ENCODE assay signal across 9 cellular contexts in the genomic region with DNA sequence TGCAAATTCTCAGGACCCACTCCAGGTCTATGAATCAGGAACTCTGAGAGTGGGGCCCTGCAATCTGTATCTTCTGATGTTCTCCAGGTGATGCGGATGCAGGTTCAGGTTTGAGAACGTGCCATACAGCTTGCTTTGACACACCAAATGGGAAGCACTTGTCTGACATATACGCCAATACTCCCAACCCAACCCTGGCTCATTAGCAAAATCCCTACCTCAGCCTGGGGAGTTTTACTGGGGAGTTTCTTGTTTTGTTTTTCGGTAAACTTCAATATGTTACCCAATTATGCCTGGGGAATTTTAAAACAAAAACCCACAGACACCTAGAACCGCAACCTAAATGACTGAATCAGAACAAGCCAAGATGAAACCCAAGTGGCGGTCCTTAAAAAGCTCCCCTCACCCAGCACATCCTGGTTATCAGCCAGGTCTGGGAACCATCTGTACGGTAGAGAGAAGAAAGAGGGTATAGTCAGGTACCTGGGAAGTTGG. TPM values are rescaled to one million over a fixed set of nuclear protein-coding genes. Genes with fewer than 3 reads are reported as not detected.
DNase-seq lines count a peak whose midpoint lies in the region; ATAC-seq lines count a peak whose summit lies in the region.
"Had no signal": no experiment of that assay in that cellular context is flagged by ENCODE, and none has a peak within 500 bp of the region (broad histone marks: within the 10 kb centered on the region; RNA-seq: fewer than 3 reads in every experiment).

No MANE protein-coding gene starts in this region.

- H3K4me3 ChIP-seq in mesenchymal stem cell (ENCODE audit: insufficient read depth in 1 of 2, low read depth in 1 of 2, low read length in 2 of 2) (no peak overlapping the region), MG63 (no peak overlapping the region)

- no peak overlapping the region for H4K91ac ChIP-seq in mesenchymal stem cell (ENCODE audit: low read length)

- no peak for DNase-seq in mesenchymal stem cell
- no peak for DNase-seq in SK-N-DZ (ENCODE audit: low spot score)
- DNase-seq in NCI-H748 (lab: John Stamatoyannopoulos, UW; ENCODE audit: unreplicated experiment) = no peak
- no peak for DNase-seq in stimulated activated CD4-positive, alpha-beta T cell treated with anti-CD3 and anti-CD28 coated beads, Interleukin-15, amount 100 ng/mL, for 24 hours
- no peak for DNase-seq in MG63
- DNase-seq: NCI-H187 treated with DMSO at 0.1 percent for 48 hours had no signal

- H2AK5ac ChIP-seq in mesenchymal stem cell (ENCODE audit: low read length, severe bottlenecking) = peak overlapping the region; percentile 96

- no peak overlapping the region for H2BK5ac ChIP-seq in mesenchymal stem cell (ENCODE audit: low read depth, low read length, poor library complexity, severe bottlenecking)

- H3K18ac ChIP-seq in mesenchymal stem cell (ENCODE audit: low read depth in 1 of 2, low read length in 2 of 2) = no peak overlapping the region

- no peak overlapping the region for H3K9ac ChIP-seq in mesenchymal stem cell (ENCODE audit: low read length)

- H2BK120ac ChIP-seq in mesenchymal stem cell (ENCODE audit: low read depth, low read length) = no peak overlapping the region

- no peak overlapping the region for H3K23ac ChIP-seq in mesenchymal stem cell (ENCODE audit: low read length in 2 of 2)

- no peak overlapping the region for H3K4me2 ChIP-seq in mesenchymal stem cell (ENCODE audit: low read length, poor library complexity, severe bottlenecking)

- no peaks in the 10 kb centered on the region for H3K9me3 ChIP-seq in mesenchymal stem cell (ENCODE audit: control insufficient read depth, low read length)
- H3K9me3 ChIP-seq in MG63 = no peaks in the 10 kb centered on the region

- peak; percentile 54 for ATAC-seq in GM18870 (IDR thresholded peaks at IDR 0.05; ENCODE audit: unreplicated experiment)
- peak; percentile 55 for ATAC-seq in GM21529 (IDR thresholded peaks at IDR 0.05; ENCODE audit: unreplicated experiment)
- peak; percentile 44 for ATAC-seq in HG03097 (IDR thresholded peaks at IDR 0.05; ENCODE audit: low FRiP score, unreplicated experiment)

- no peak overlapping the region for H2BK12ac ChIP-seq in mesenchymal stem cell (ENCODE audit: low read length in 2 of 2)

- H2BK15ac ChIP-seq in mesenchymal stem cell (ENCODE audit: low read depth, poor library complexity, severe bottlenecking) = no peak overlapping the region

- peak overlapping the region; percentile 92 for H3K27ac ChIP-seq in mesenchymal stem cell (ENCODE audit: low read length, poor library complexity, severe bottlenecking)

- peaks cover 8% of the 10 kb centered on the region for H3K79me1 ChIP-seq in mesenchymal stem cell (replicated peaks; ENCODE audit: low read length, poor library complexity, severe bottlenecking)

- no peak overlapping the region for H2AFZ ChIP-seq in mesenchymal stem cell (ENCODE audit: low read depth, low read length)

- H3K4me1 ChIP-seq in mesenchymal stem cell (ENCODE audit: control insufficient read depth, insufficient read depth, low read depth, low read length) = peaks cover 18% of the 10 kb centered on the region

- H3K27me3 ChIP-seq in mesenchymal stem cell (ENCODE audit: control insufficient read depth in 1 of 2, insufficient read depth in 1 of 2, low read length in 2 of 2) (no peaks in the 10 kb centered on the region), MG63 (no peaks in the 10 kb centered on the region)

- H3K14ac ChIP-seq in mesenchymal stem cell (ENCODE audit: low read length in 2 of 2) = no peak overlapping the region

- 99% methylated on average over 6 of the region's 7 CpGs for WGBS in mesenchymal stem cell

- no peak overlapping the region for H4K8ac ChIP-seq in mesenchymal stem cell (ENCODE audit: low read length)

- H3K4ac ChIP-seq in mesenchymal stem cell (ENCODE audit: low read depth in 1 of 2, low read length in 2 of 2) = no peak overlapping the region

- peaks cover 0 to 14% of the 10 kb centered on the region in 2 experiments for H3K36me3 ChIP-seq in mesenchymal stem cell (ENCODE audit: control insufficient read depth in 1 of 2, insufficient read depth in 2 of 2, low read depth in 1 of 2, low read length in 2 of 2)
- peaks cover 3% of the 10 kb centered on the region for H3K36me3 ChIP-seq in MG63

RNA-seq across cellular contexts. Expression of gene ABCC4, which starts 41.2 kb away (rescaled TPM):
- 95.0 TPM for polyA plus RNA-seq in mesenchymal stem cell (2013, experiment 1 of 2)
- 95.6 TPM for polyA plus RNA-seq in mesenchymal stem cell (2013, experiment 2 of 2)
- polyA plus RNA-seq in SK-N-DZ (2014; cell fraction: cytosol; rRNA removed) = 18.1 and 18.7 TPM in 2 replicates
- polyA plus RNA-seq in SK-N-DZ (2014; cell fraction: nucleus; rRNA removed) = 9.0 and 9.7 TPM in 2 replicates
- 9.4 and 11.3 TPM in 2 replicates for total RNA-seq in MG63 (2014; rRNA removed; shearing (Covaris generic); ENCODE audit: low replicate concordance)
